Comparison of ENCODE assay signal across 22 cellular contexts in genomic region chr1:21126324-21126723, GRCh38. TPM values are rescaled to one million over a fixed set of nuclear protein-coding genes. Genes with fewer than 3 reads are reported as not detected.
DNase-seq lines count a peak whose midpoint lies in the region; ATAC-seq, FAIRE-seq and TF ChIP-seq lines count a peak whose summit lies in the region.
"Had no signal": no experiment of that assay in that cellular context is flagged by ENCODE, and none has a peak within 500 bp of the region (broad histone marks: within the 10 kb centered on the region; RNA-seq: fewer than 3 reads in every experiment).

No MANE protein-coding gene starts in this region.

- DNase-seq in ELF-1 (ENCODE audit: low read depth, low spot score): peak; percentile 22
- no peak for DNase-seq in IMR-90
- peak in 1 of 2 experiments; percentile 10 for DNase-seq in H1 (ENCODE audit: low read depth in 1 of 2, low spot score in 2 of 2)
- DNase-seq in myocyte (ENCODE audit: low read depth): peak; percentile 40
- no peak for DNase-seq in GM13976 (ENCODE audit: low spot score)
- DNase-seq in inferior parietal cortex (ENCODE audit: extremely low spot score): no peak
- DNase-seq: activated CD8-positive, alpha-beta memory T cell treated with anti-CD3 and anti-CD28 coated beads, Interleukin-2, amount 50 U/mL, for 48 hours; activated naive CD8-positive, alpha-beta T cell treated with anti-CD3 and anti-CD28 coated beads for 36 hours; foreskin fibroblast; heart right ventricle; islet precursor cell; NCI-H187; NK-92 treated with Interleukin-12 subunit alpha and Interleukin-12 subunit beta, amount 100 ng/mL, for 24 hours; nucleus accumbens; stimulated activated CD4-positive, alpha-beta T cell treated with anti-CD3 and anti-CD28 coated beads, Interleukin-4, amount 100 ng/mL, for 1 hour; stimulated activated naive CD4-positive, alpha-beta T cell had no signal

- TF ChIP-seq POLR2A in IMR-90 (IDR thresholded peaks at IDR 0.05; ENCODE audit: low read depth, low read length) (no peak), H1 (IDR thresholded peaks at IDR 0.05; ENCODE audit: control extremely low read depth in 1 of 2, low read depth in 2 of 2, low read length in 2 of 2) (no peak)

- H2BK12ac ChIP-seq in H1 (ENCODE audit: low read depth, low read length): no peak overlapping the region

- no peak overlapping the region for H3K27ac ChIP-seq in IMR-90 (ENCODE audit: insufficient read depth, low read length)
- H3K27ac ChIP-seq in H1 (ENCODE audit: low read depth, low read length): no peak overlapping the region
- H3K27ac ChIP-seq: heart right ventricle, SK-N-MC, thoracic aorta, VCaP had no signal

- H4K91ac ChIP-seq in IMR-90 (ENCODE audit: insufficient read depth, low read depth, low read length) (peak overlapping the region; percentile 31; the same call in 1 of the 2 replicates), H1 (replicated peaks; ENCODE audit: insufficient read length, low read length) (no peak overlapping the region)

- ATAC-seq in IMR-90 (ENCODE audit: low read depth) (no peak), GM18519 (IDR thresholded peaks at IDR 0.05; ENCODE audit: low FRiP score, unreplicated experiment) (no peak)
- ATAC-seq: heart right ventricle, K562 had no signal

- H2BK120ac ChIP-seq in IMR-90 (ENCODE audit: low read depth, low read length): no peak overlapping the region
- H2BK120ac ChIP-seq in H1 (replicated peaks; ENCODE audit: low read depth, low read length): no peak overlapping the region

- intact Hi-C loops in IMR-90 (cut with micrococcal nuclease): no loop called here

- H3K36me3 ChIP-seq in IMR-90 (ENCODE audit: control insufficient read depth, insufficient read depth, low read length) (peaks cover 6% of the 10 kb centered on the region), H1 (ENCODE audit: control insufficient read depth in 2 of 4, insufficient read depth in 4 of 4, low read length in 3 of 4) (peaks cover 0 to 2% (median 0%) of the 10 kb centered on the region in 4 experiments; a peak in 1 of 8 replicates)

- H2BK5ac ChIP-seq in IMR-90 (ENCODE audit: low read depth, low read length, poor library complexity, severe bottlenecking) (no peak overlapping the region), H1 (ENCODE audit: low read depth, low read length) (no peak overlapping the region)

- no peak overlapping the region for H2AK9ac ChIP-seq in IMR-90 (replicated peaks; ENCODE audit: low read depth, low read length, poor library complexity)

- H3K14ac ChIP-seq in IMR-90 (replicated peaks; ENCODE audit: low read depth, low read length) (no peak overlapping the region), H1 (ENCODE audit: insufficient read length) (no peak overlapping the region)

- H3K79me2 ChIP-seq in H1 (ENCODE audit: control insufficient read depth in 1 of 2, insufficient read depth in 2 of 2, low read length in 2 of 2): peaks cover 0 to 56% of the 10 kb centered on the region in 2 experiments; a peak in 2 of 4 replicates

- H3K9ac ChIP-seq in IMR-90 (ENCODE audit: low read depth, low read length): no peak overlapping the region
- no peak overlapping the region for H3K9ac ChIP-seq in H1 (replicated peaks in 1 of 4; ENCODE audit: extremely low read depth in 1 of 4, low read depth in 3 of 4, low read length in 3 of 4)

- H3K9me1 ChIP-seq in IMR-90 (ENCODE audit: insufficient read depth, low read length): peaks cover 18% of the 10 kb centered on the region

- H4K8ac ChIP-seq in IMR-90 (ENCODE audit: low read depth in 2 of 2, low read length in 2 of 2) (no peak overlapping the region), H1 (ENCODE audit: extremely low read depth, insufficient read depth, low read length) (no peak overlapping the region)

- H3K9me3 ChIP-seq in IMR-90 (ENCODE audit: control insufficient read depth, insufficient read depth, low read length) (peaks cover 3% of the 10 kb centered on the region; the same call in 1 of the 2 replicates), H1 (ENCODE audit: insufficient read depth in 2 of 2, low read depth in 1 of 2, low read length in 1 of 2) (no peaks in the 10 kb centered on the region)
- H3K9me3 ChIP-seq: heart right ventricle, thoracic aorta had no signal

- H3K4me1 ChIP-seq in IMR-90 (ENCODE audit: control insufficient read depth, insufficient read depth, low read length) (peaks cover 14% of the 10 kb centered on the region), H1 (replicated peaks in 1 of 4; ENCODE audit: control insufficient read depth in 3 of 4, insufficient read depth in 4 of 4, low read length in 3 of 4) (peaks cover 0 to 2% (median 1%) of the 10 kb centered on the region in 4 experiments; a peak in 2 of 7 replicates)

- H2AFZ ChIP-seq in IMR-90 (replicated peaks; ENCODE audit: low read length, poor library complexity) (no peak overlapping the region), H1 (ENCODE audit: low read length) (no peak overlapping the region)

- H3K23me2 ChIP-seq in H1 (ENCODE audit: low read depth, low read length): no peaks in the 10 kb centered on the region

- H4K20me1 ChIP-seq in IMR-90 (ENCODE audit: insufficient read depth, low read length) (peaks cover 23% of the 10 kb centered on the region), H1 (replicated peaks in 1 of 2; ENCODE audit: control insufficient read depth in 1 of 2, insufficient read depth in 2 of 2, low read length in 2 of 2) (peaks cover 3 to 7% of the 10 kb centered on the region in 2 experiments)

- in situ Hi-C loops in IMR-90 (cut with MboI; ENCODE audit: low sequenced_read_pairs): no loop called here
- in situ Hi-C loops in GM13976 (cut with MboI; ENCODE audit: low sequenced_read_pairs, unreplicated experiment): no loop called here

- CTCF ChIA-PET in IMR-90 (lab: Yijun Ruan, JAX) (interaction anchor here (0.6 to 0.7 kb wide), 2 partner anchors 64 to 69 kb away, joined by 3 read pairs; no protein-coding TSS in a partner anchor), H1 (lab: Charles Lee; ENCODE audit: partially characterized antibody) (interaction anchor here (0.6 kb wide), 1 partner anchor 137 kb away, joined by 3 read pairs; no protein-coding TSS in a partner anchor)

- H2AK5ac ChIP-seq in IMR-90 (ENCODE audit: low read depth, low read length): 0 out of 2 replicates have a peak overlapping the region, but pooled peaks have one; percentile 66
- no peak overlapping the region for H2AK5ac ChIP-seq in H1 (ENCODE audit: low read depth, low read length)

- TF ChIP-seq RAD21 in IMR-90 (IDR thresholded peaks at IDR 0.05; ENCODE audit: low read length) (no peak), H1 (IDR thresholded peaks at IDR 0.05 in 1 of 2, conservative IDR thresholded peaks at IDR 0.05 in 1 of 2; ENCODE audit: low read depth in 2 of 2, low read length in 2 of 2) (no peak)

- POLR2A ChIA-PET in IMR-90 (lab: Charles Lee; ENCODE audit: unreplicated experiment): interaction anchor here (0.5 kb wide), 1 partner anchor 75 kb away, joined by 3 read pairs; no protein-coding TSS in a partner anchor
- POLR2A ChIA-PET in H1 (lab: Charles Lee; ENCODE audit: partially characterized antibody): interaction anchor here (1.3 to 1.4 kb wide), 2 partner anchors 8 kb away, joined by 3 to 4 read pairs; no protein-coding TSS in a partner anchor

- H3K23ac ChIP-seq in IMR-90 (ENCODE audit: low read depth, low read length): no peak overlapping the region
- no peak overlapping the region for H3K23ac ChIP-seq in H1 (ENCODE audit: insufficient read length)

- no TSS peak for BruUV-seq in IMR-90 (replicated peaks; lab: Mats Ljungman, UMichigan)

- H3K4ac ChIP-seq in IMR-90 (ENCODE audit: low read depth, low read length) (no peak overlapping the region; the same call in 1 of the 2 replicates), H1 (replicated peaks; ENCODE audit: insufficient read length, low read depth, low read length) (no peak overlapping the region)

- no peak overlapping the region for H2BK20ac ChIP-seq in IMR-90 (ENCODE audit: low read depth, low read length)
- H2BK20ac ChIP-seq in H1 (ENCODE audit: low read length): no peak overlapping the region

- TF ChIP-seq CTCF in IMR-90 (conservative IDR thresholded peaks at IDR 0.05; ENCODE audit: low read depth, low read length): no peak
- TF ChIP-seq CTCF in H1 (IDR thresholded peaks at IDR 0.05; ENCODE audit: control extremely low read depth in 1 of 3, insufficient read depth in 1 of 3, low read depth in 1 of 3, low read length in 3 of 3): no peak
- TF ChIP-seq CTCF in GM13976 (IDR thresholded peaks at IDR 0.05; ENCODE audit: borderline replicate concordance, control extremely low read depth, extremely low read depth, insufficient read depth, missing control alignments): no peak

- H3K79me1 ChIP-seq in IMR-90 (ENCODE audit: low read depth in 1 of 2, low read length in 2 of 2) (peaks cover 6 to 57% of the 10 kb centered on the region in 2 experiments; a peak in 3 of 4 replicates), H1 (ENCODE audit: low read depth, low read length) (peaks cover 6% of the 10 kb centered on the region)

- H4K5ac ChIP-seq in IMR-90 (ENCODE audit: low read depth, low read length): no peak overlapping the region
- H4K5ac ChIP-seq in H1 (ENCODE audit: insufficient read length, low read depth, low read length): no peak overlapping the region

- H3K4me2 ChIP-seq in IMR-90 (ENCODE audit: low read depth, low read length): no peak overlapping the region
- H3K4me2 ChIP-seq in H1 (ENCODE audit: insufficient read depth in 1 of 2, low read depth in 2 of 2, low read length in 2 of 2): no peak overlapping the region

- H3K27me3 ChIP-seq in IMR-90 (ENCODE audit: control insufficient read depth, insufficient read depth, low read length) (no peaks in the 10 kb centered on the region), H1 (replicated peaks in 1 of 4; ENCODE audit: control insufficient read depth in 3 of 4, extremely low read depth in 1 of 4, insufficient read depth in 3 of 4, low read length in 3 of 4) (no peaks in the 10 kb centered on the region)
- H3K27me3 ChIP-seq: heart right ventricle had no signal

- dilution Hi-C loops in IMR-90 (cut with HindIII; ENCODE audit: low sequenced_read_pairs, unreplicated experiment): no loop called here

- FAIRE-seq in H1 (lab: Jason Lieb, UNC): peak; percentile 76
- FAIRE-seq: K562, RCC 7860 had no signal

- H2BK15ac ChIP-seq in IMR-90 (ENCODE audit: low read depth, low read length) (no peak overlapping the region), H1 (ENCODE audit: low read length) (no peak overlapping the region)

- TF ChIP-seq EP300 in H1 (IDR thresholded peaks at IDR 0.05; ENCODE audit: borderline replicate concordance in 1 of 2, low read depth in 2 of 2, low read length in 2 of 2): no peak

- H3K56ac ChIP-seq in IMR-90 (ENCODE audit: extremely low read depth, insufficient read depth, low read length): no peak overlapping the region
- no peak overlapping the region for H3K56ac ChIP-seq in H1 (replicated peaks; ENCODE audit: insufficient read length, low read depth, low read length)

- no peak overlapping the region for H3K4me3 ChIP-seq in IMR-90 (ENCODE audit: insufficient read depth, low read depth, low read length)
- no peak overlapping the region for H3K4me3 ChIP-seq in H1 (ENCODE audit: extremely low read depth in 1 of 4, insufficient read depth in 2 of 4, low read depth in 3 of 4, low read length in 4 of 4)
- H3K4me3 ChIP-seq: heart right ventricle, K562, SK-N-MC, thoracic aorta had no signal

- no CpG with 5 or more reads among the region's 4 CpGs for WGBS in IMR-90 (ENCODE audit: extremely low coverage in 2 of 2, insufficient read length in 1 of 2), 2 experiments
- 79% methylated on average over 4 of the region's 4 CpGs; no CpG with 5 or more reads in 1 of the 2 experiments for WGBS in H1 (ENCODE audit: extremely low coverage in 1 of 2, insufficient coverage in 1 of 2, insufficient read length in 1 of 2, insufficient replicate concordance in 2 of 2, low coverage in 1 of 2, low lambda C conversion rate in 2 of 2, missing lambda C conversion rate in 1 of 2), 2 experiments

- H3K18ac ChIP-seq in IMR-90 (ENCODE audit: low read depth, low read length) (0 out of 2 replicates have a peak overlapping the region, but pooled peaks have one; percentile 2), H1 (ENCODE audit: extremely low read depth, low read length) (no peak overlapping the region; the same call in 1 of the 2 replicates)

RNA-seq across cellular contexts. Expression of gene EIF4G3, which starts 50.4 kb away (rescaled TPM):
- total RNA-seq in IMR-90 (2012; rRNA removed) (25.8 and 29.2 TPM in 2 replicates), myocyte (61.6 and 65.5 TPM in 2 replicates)
- polyA plus RNA-seq in IMR-90 (2012; rRNA removed) (49.2 and 49.6 TPM in 2 replicates), H1 (2011; rRNA removed) (44.8 and 47.5 TPM in 2 replicates)
- 13.0 and 18.0 TPM in 2 replicates for polyA plus RNA-seq in IMR-90 (2012; cell fraction: cytosol; rRNA removed)
- 47.7 and 85.2 TPM in 2 replicates for polyA plus RNA-seq in IMR-90 (2012; cell fraction: nucleus; rRNA removed; ENCODE audit: low replicate concordance)
- total RNA-seq in H1 (2021; fragmentation: NEBNext Ultra II Directional; extraction: Animal tissue kit (Norgen Biotek cat#: 25700)): 66.6 and 67.5 TPM in 2 replicates
- polyA plus RNA-seq in H1 (2011; cell fraction: cytosol; rRNA removed): 38.0 TPM
- polyA plus RNA-seq in H1 (2011; cell fraction: nucleus; rRNA removed): 178 TPM
- 33.8 to 49.7 TPM (median 38.9 TPM) in 4 replicates for polyA plus RNA-seq in H1 (2012, experiment 1 of 2)
- 4.8 TPM for polyA plus RNA-seq in H1 (2012, experiment 2 of 2)
- polyA plus RNA-seq in H1 (2013, experiment 1 of 2): 57.1 TPM
- polyA plus RNA-seq in H1 (2013, experiment 2 of 2): 54.4 TPM
- 101 and 111 TPM in 2 replicates for polyA minus RNA-seq in H1 (2011; rRNA and poly(A)+ RNA removed)
- 39.9 TPM for polyA minus RNA-seq in H1 (2011; cell fraction: cytosol; rRNA and poly(A)+ RNA removed)
- polyA minus RNA-seq in H1 (2011; cell fraction: nucleus; rRNA and poly(A)+ RNA removed): 135 TPM
- polyA plus RNA-seq in myocyte (2012): 35.1 TPM

Comparison
In these comparisons a context has a peak if more than half of its experiments do, and no peak if none do; other contexts are left out.
1. DNase-seq: peak in ELF-1 (single experiment) and myocyte (single experiment); none in IMR-90 (single experiment), GM13976 (single experiment) and inferior parietal cortex (single experiment).